ENCODE assay signal across 7 cellular contexts in the genomic region with DNA sequence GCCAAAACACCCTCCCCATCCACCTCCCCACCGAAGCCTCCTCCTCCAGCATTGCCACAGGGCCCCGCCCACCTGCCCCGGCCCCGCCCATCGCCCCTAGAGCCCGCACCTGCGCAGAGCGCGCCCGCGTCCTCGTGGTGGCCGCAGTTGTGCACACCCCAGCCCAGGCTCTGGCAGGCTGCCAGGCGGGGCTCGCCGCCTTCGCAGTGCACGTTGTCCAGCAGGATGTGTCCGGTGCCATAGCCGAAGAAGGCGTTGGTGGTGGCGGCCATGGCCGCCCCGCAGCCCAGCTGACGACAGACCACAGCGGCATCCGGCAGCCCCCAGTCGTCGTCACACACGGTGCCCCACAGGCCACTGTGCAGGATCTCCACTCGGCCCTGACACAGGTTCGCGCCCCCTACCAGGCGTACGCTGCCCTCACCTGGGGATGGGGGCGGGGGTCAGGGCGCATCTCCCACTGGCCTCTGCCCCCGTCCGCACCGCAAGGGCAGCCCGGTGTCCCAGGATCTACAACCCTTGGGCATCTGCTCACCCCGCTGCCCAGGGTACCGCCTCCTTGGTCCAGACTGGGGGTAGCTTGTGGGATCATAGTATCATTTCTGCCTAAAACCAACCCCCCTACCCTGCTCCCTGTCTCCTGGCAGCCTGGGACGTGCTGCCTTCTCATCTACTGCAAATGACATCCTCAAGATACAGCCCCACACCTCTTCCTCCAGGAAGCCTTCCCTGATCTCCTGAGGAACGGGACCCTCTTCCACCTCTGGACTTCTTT. TPM values are rescaled to one million over a fixed set of nuclear protein-coding genes. Genes with fewer than 3 reads are reported as not detected.
DNase-seq lines count a peak whose midpoint lies in the region; ATAC-seq and TF ChIP-seq lines count a peak whose summit lies in the region.

No MANE protein-coding gene starts in this region.

- H3K9me3 Mint-ChIP-seq in activated CD4-positive, alpha-beta T cell treated with anti-CD3 and anti-CD28 coated beads for 36 hours (ENCODE audit: low read depth) = no peaks in the 10 kb centered on the region

- peak overlapping the region; percentile 19 for H3K4me3 ChIP-seq in lower leg skin (ENCODE audit: low read depth, poor library complexity, severe bottlenecking)

- no peaks in the 10 kb centered on the region for H3K27me3 Mint-ChIP-seq in activated CD4-positive, alpha-beta T cell treated with anti-CD3 and anti-CD28 coated beads for 36 hours

- H3K4me3 Mint-ChIP-seq in activated CD4-positive, alpha-beta T cell treated with anti-CD3 and anti-CD28 coated beads for 36 hours = peak overlapping the region; percentile 74

- H3K36me3 Mint-ChIP-seq in activated CD4-positive, alpha-beta T cell treated with anti-CD3 and anti-CD28 coated beads for 36 hours (ENCODE audit: low read depth) = no peaks in the 10 kb centered on the region

- TF ChIP-seq CTCF in lower leg skin (IDR thresholded peaks at IDR 0.05) = no peak

- peaks cover 20% of the 10 kb centered on the region for H3K4me1 Mint-ChIP-seq in activated CD4-positive, alpha-beta T cell treated with anti-CD3 and anti-CD28 coated beads for 36 hours

- POLR2A ChIA-PET in activated CD4-positive, alpha-beta T cell treated with anti-CD3 and anti-CD28 coated beads for 36 hours (lab: Charles Lee) = no interaction called here

- DNase-seq in NCI-H187 (lab: John Stamatoyannopoulos, UW) (peak; percentile 65 to 66), cerebellum (ENCODE audit: low spot score) (peak; percentile 88), lower leg skin (ENCODE audit: low spot score in 2 of 2) (peak; percentile 58 to 95)
- DNase-seq in activated CD4-positive, alpha-beta T cell treated with anti-CD3 and anti-CD28 coated beads for 36 hours = peak; percentile 93
- DNase-seq in stimulated activated CD8-positive, alpha-beta memory T cell treated with anti-CD3 and anti-CD28 coated beads, Interleukin-12 subunit alpha, Interleukin-12 subunit beta, amount 100 ng/mL, for 1 hour (ENCODE audit: low read depth) = peak; percentile 66

- H3K27ac Mint-ChIP-seq in activated CD4-positive, alpha-beta T cell treated with anti-CD3 and anti-CD28 coated beads for 36 hours = peak overlapping the region; percentile 78

- WGBS in lower leg skin, 2 donors = 23 to 28% methylated on average over 9 to 25 of the region's 45 CpGs

- TF ChIP-seq POLR2A in GM18505 (IDR thresholded peaks at IDR 0.05; ENCODE audit: borderline replicate concordance, extremely low read depth, insufficient read depth, insufficient read length) = peak; percentile 50
- no peak for TF ChIP-seq POLR2A in lower leg skin (IDR thresholded peaks at IDR 0.05)

- ATAC-seq in GM18505 (IDR thresholded peaks at IDR 0.05; ENCODE audit: unreplicated experiment) (peak; percentile 28), GM18517 (IDR thresholded peaks at IDR 0.05; ENCODE audit: unreplicated experiment) (no peak)
- ATAC-seq in activated CD4-positive, alpha-beta T cell treated with anti-CD3 and anti-CD28 coated beads for 36 hours = peak; percentile 65

- CTCF ChIA-PET in activated CD4-positive, alpha-beta T cell treated with anti-CD3 and anti-CD28 coated beads for 36 hours (lab: Charles Lee) = no interaction called here

- intact Hi-C loops in activated CD4-positive, alpha-beta T cell treated with anti-CD3 and anti-CD28 coated beads for 36 hours (cut with DNase I, micrococcal nuclease) = loop anchor here (1.0 kb wide), 3 partner anchors 38 to 231 kb away; no protein-coding TSS in a partner anchor
- intact Hi-C loops in lower leg skin (cut with DNase I; ENCODE audit: low total_unique reads) = no loop called here

RNA-seq across cellular contexts. Expression of a gene that starts 11.9 kb away (rescaled TPM):
- total RNA-seq in activated CD4-positive, alpha-beta T cell treated with anti-CD3 and anti-CD28 coated beads for 36 hours = under 1 TPM; 0.79 to 0.91 TPM
- 0.73 TPM for total RNA-seq in cerebellum
- total RNA-seq in lower leg skin = under 1 TPM in 3 of 4 donors, not detected in 1; 0.71 to 0.88 (median 0.74) TPM

RNA-seq across cellular contexts. Expression of a gene that starts 27.2 kb away (rescaled TPM):
- total RNA-seq in activated CD4-positive, alpha-beta T cell treated with anti-CD3 and anti-CD28 coated beads for 36 hours = 1 to 10 TPM; 7.0 to 7.9 TPM
- total RNA-seq in cerebellum = 0.45 TPM
- 10 to 100 TPM in 1 of 4 donors, 1 to 10 TPM in 3; 2.6 to 11.7 (median 4.0) TPM for total RNA-seq in lower leg skin

RNA-seq across cellular contexts. Expression of a gene that starts 38.8 kb away (rescaled TPM):
- total RNA-seq in activated CD4-positive, alpha-beta T cell treated with anti-CD3 and anti-CD28 coated beads for 36 hours = 100 to 1,000 TPM; 140 to 144 TPM
- total RNA-seq in cerebellum = 226 TPM
- total RNA-seq in lower leg skin = 10 to 100 TPM; 46.5 to 64.5 (median 56.4) TPM
